ENCODE assay signal across 8 cellular contexts in genomic region chr5:42908509-42909488, GRCh38.
DNase-seq lines count a peak whose midpoint lies in the region; ATAC-seq and TF ChIP-seq lines count a peak whose summit lies in the region.

No MANE protein-coding gene starts in this region.

- ATAC-seq in GM19043 (IDR thresholded peaks at IDR 0.05; ENCODE audit: low read depth, unreplicated experiment) (peak; percentile 94), HG03378 (IDR thresholded peaks at IDR 0.05; ENCODE audit: unreplicated experiment) (peak; percentile 87)

- peak; percentile 88 for TF ChIP-seq CTCF in choroid plexus epithelial cell (conservative IDR thresholded peaks at IDR 0.05; ENCODE audit: low read depth, low read length)

- DNase-seq in AML-193 (lab: John Stamatoyannopoulos, UW) (peak; percentile 86 to 88), NCI-H446 (lab: John Stamatoyannopoulos, UW) (peak; percentile 88 to 97), choroid plexus epithelial cell (ENCODE audit: low read depth) (peak; percentile 92), kidney glomerular epithelial cell (lab: John Stamatoyannopoulos, UW) (peak; percentile 88)
- peak; percentile 86 for DNase-seq in activated CD4-positive, alpha-beta T cell treated with anti-CD3 and anti-CD28 coated beads for 1 hour
- DNase-seq in stimulated activated CD4-positive, alpha-beta T cell treated with anti-CD3 and anti-CD28 coated beads, Interleukin-15, amount 100 ng/mL, for 48 hours (ENCODE audit: low read depth in 2 of 2), result peak; percentile 84 to 85

- peak overlapping the region; percentile 58 for H3K4me3 ChIP-seq in choroid plexus epithelial cell (ENCODE audit: low read depth, low read length)

Comparison
In these comparisons a context has a peak if more than half of its experiments do, and no peak if none do; other contexts are left out.
1. Peak in every context shown above with its lines: DNase-seq, ATAC-seq and H3K4me3 ChIP-seq.